Comparison of ENCODE assay signal across 6 cellular contexts in the genomic region with DNA sequence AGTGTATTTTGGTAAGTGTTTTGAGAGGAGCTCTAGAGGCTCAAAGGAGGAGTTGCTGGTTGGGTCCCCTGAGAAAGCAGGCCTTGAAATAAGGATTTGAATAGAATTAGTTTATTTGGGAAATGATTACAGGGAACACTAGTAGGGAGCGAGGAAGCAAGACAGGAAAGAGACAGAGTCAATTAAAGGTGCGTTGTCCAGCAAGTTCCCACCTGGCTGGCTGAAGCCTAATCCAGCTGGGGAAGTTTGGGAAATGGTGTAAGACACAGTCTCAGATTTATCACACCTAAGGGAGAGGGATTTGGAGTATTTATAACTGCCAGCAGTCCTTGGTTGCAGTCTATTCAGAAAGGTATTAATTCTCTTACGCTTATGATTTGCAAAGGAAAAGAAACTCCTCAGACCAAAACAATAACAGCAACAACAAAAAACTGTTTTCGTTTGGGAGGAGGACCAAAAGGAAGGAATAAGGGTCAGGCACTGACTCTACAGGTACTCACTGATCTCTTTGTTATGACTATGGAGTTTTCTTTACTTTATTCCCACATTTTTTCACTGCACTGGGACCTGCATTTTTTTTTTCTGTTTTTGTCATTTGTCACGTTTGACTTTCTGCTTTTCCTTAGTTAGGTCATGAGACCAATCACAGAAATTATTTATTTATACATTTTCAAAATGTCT.
DNase-seq lines count a peak whose midpoint lies in the region; ATAC-seq, FAIRE-seq and TF ChIP-seq lines count a peak whose summit lies in the region.
"Not testable (repeated sequence)": the region's sequence is repeated elsewhere in the genome, so short reads cannot be mapped to it uniquely, and the experiment has no call there.

No MANE protein-coding gene starts in this region.

- H3K9ac ChIP-seq in H9 (ENCODE audit: extremely low read depth, insufficient read length, low read length); H1 (replicated peaks in 1 of 4; ENCODE audit: extremely low read depth in 1 of 4, low read depth in 3 of 4, low read length in 3 of 4): not testable (repeated sequence)

- H4K5ac ChIP-seq in H9 (ENCODE audit: insufficient read length, low read depth, low read length); H1 (ENCODE audit: insufficient read length, low read depth, low read length): not testable (repeated sequence)

- H4K20me1 ChIP-seq in H9 (ENCODE audit: control insufficient read depth, insufficient read depth, insufficient read length); H1 (replicated peaks in 1 of 2; ENCODE audit: control insufficient read depth in 1 of 2, insufficient read depth in 2 of 2, low read length in 2 of 2): not testable (repeated sequence)

- not testable (repeated sequence) for H3K4me3 Mint-ChIP-seq in H9; WTC11; progenitor cell of endocrine pancreas (ENCODE audit: low read depth)

- not testable (repeated sequence) for H3K4me2 ChIP-seq in H9 (ENCODE audit: insufficient read depth, insufficient read length, low read length); H1 (ENCODE audit: insufficient read depth in 1 of 2, low read depth in 2 of 2, low read length in 2 of 2)

- not testable (repeated sequence) for H2AK5ac ChIP-seq in H9 (ENCODE audit: insufficient read length, low read length); H1 (ENCODE audit: low read depth, low read length)

- peak; percentile 19 for DNase-seq in DMS79 (lab: John Stamatoyannopoulos, UW)
- DNase-seq in H9; WTC11 (ENCODE audit: low spot score); H1 (ENCODE audit: low read depth in 1 of 2, low spot score in 2 of 2); progenitor cell of endocrine pancreas (ENCODE audit: low spot score, unreplicated experiment): not testable (repeated sequence)
- peak; percentile 8 for DNase-seq in NCI-H510A treated with DMSO at 0.1 percent for 48 hours (lab: John Stamatoyannopoulos, UW)

- not testable (repeated sequence) for H3K23ac ChIP-seq in H9 (ENCODE audit: insufficient read length, low read depth, low read length); H1 (ENCODE audit: insufficient read length)

- TF ChIP-seq RAD21 in H1 (IDR thresholded peaks at IDR 0.05 in 1 of 2, conservative IDR thresholded peaks at IDR 0.05 in 1 of 2; ENCODE audit: low read depth in 2 of 2, low read length in 2 of 2), result not testable (repeated sequence)

- not testable (repeated sequence) for H4K8ac ChIP-seq in H9 (replicated peaks; ENCODE audit: insufficient read length, low read depth, low read length); H1 (ENCODE audit: extremely low read depth, insufficient read depth, low read length)

- not testable (repeated sequence) for H3K36me3 ChIP-seq in H1 (ENCODE audit: control insufficient read depth in 2 of 4, insufficient read depth in 4 of 4, low read length in 3 of 4)

- peak; percentile 64 for ATAC-seq in WTC11

- H2BK5ac ChIP-seq in H9 (ENCODE audit: insufficient read length, low read length), result not testable (repeated sequence)
- 0 out of 2 replicates have a peak overlapping the region, but pooled peaks have one; percentile 16 for H2BK5ac ChIP-seq in H1 (ENCODE audit: low read depth, low read length)

- CTCF ChIA-PET in WTC11 (lab: Charles Lee); H1 (lab: Charles Lee; ENCODE audit: partially characterized antibody): not testable (repeated sequence)

- H2BK12ac ChIP-seq in H9 (ENCODE audit: insufficient read length, low read depth, low read length); H1 (ENCODE audit: low read depth, low read length): not testable (repeated sequence)

- not testable (repeated sequence) for TF ChIP-seq CTCF in H9 (conservative IDR thresholded peaks at IDR 0.05); WTC11 (IDR thresholded peaks at IDR 0.05); H1 (IDR thresholded peaks at IDR 0.05; ENCODE audit: control extremely low read depth in 1 of 3, insufficient read depth in 1 of 3, low read depth in 1 of 3, low read length in 3 of 3); progenitor cell of endocrine pancreas (IDR thresholded peaks at IDR 0.05; ENCODE audit: unreplicated experiment)

- H3K4me1 ChIP-seq in H9 (ENCODE audit: insufficient read depth, low read length); H1 (replicated peaks in 1 of 4; ENCODE audit: control insufficient read depth in 3 of 4, insufficient read depth in 4 of 4, low read length in 3 of 4): not testable (repeated sequence)

- not testable (repeated sequence) for H3K36me3 Mint-ChIP-seq in H9 (ENCODE audit: insufficient read depth in 1 of 3, low read depth in 3 of 3); WTC11; progenitor cell of endocrine pancreas (ENCODE audit: insufficient read depth)

- FAIRE-seq in H1 (lab: Jason Lieb, UNC), result not testable (repeated sequence)

- H3K23me2 ChIP-seq in H9 (ENCODE audit: insufficient read length, low read depth, low read length, poor library complexity, severe bottlenecking); H1 (ENCODE audit: low read depth, low read length): not testable (repeated sequence)

- H2BK15ac ChIP-seq in H9 (ENCODE audit: low read depth, low read length); H1 (ENCODE audit: low read length): not testable (repeated sequence)

- H3K4ac ChIP-seq in H9 (ENCODE audit: low read depth, low read length); H1 (replicated peaks; ENCODE audit: insufficient read length, low read depth, low read length): not testable (repeated sequence)

- not testable (repeated sequence) for H3K27me3 ChIP-seq in H9 (ENCODE audit: insufficient read depth, low read length); H1 (replicated peaks in 1 of 4; ENCODE audit: control insufficient read depth in 3 of 4, extremely low read depth in 1 of 4, insufficient read depth in 3 of 4, low read length in 3 of 4)

- H2BK120ac ChIP-seq in H9 (ENCODE audit: low read depth, low read length, poor library complexity, severe bottlenecking), result peak overlapping the region; percentile 9
- H2BK120ac ChIP-seq in H1 (replicated peaks; ENCODE audit: low read depth, low read length), result not testable (repeated sequence)

- TF ChIP-seq POLR2A in H1 (IDR thresholded peaks at IDR 0.05; ENCODE audit: control extremely low read depth in 1 of 2, low read depth in 2 of 2, low read length in 2 of 2), result not testable (repeated sequence)

- not testable (repeated sequence) for H3K14ac ChIP-seq in H9 (ENCODE audit: insufficient read depth, low read length); H1 (ENCODE audit: insufficient read length)

- TF ChIP-seq EP300 in H1 (IDR thresholded peaks at IDR 0.05; ENCODE audit: borderline replicate concordance in 1 of 2, low read depth in 2 of 2, low read length in 2 of 2), result not testable (repeated sequence)

- H3K27me3 Mint-ChIP-seq in H9 (ENCODE audit: low read depth); WTC11 (ENCODE audit: low read depth); progenitor cell of endocrine pancreas: not testable (repeated sequence)

- not testable (repeated sequence) for H3T11ph ChIP-seq in H9 (ENCODE audit: low read length)

- H3K79me1 ChIP-seq in H9 (ENCODE audit: insufficient read depth, low read depth, low read length, poor library complexity, severe bottlenecking); H1 (ENCODE audit: low read depth, low read length): not testable (repeated sequence)

- H4K91ac ChIP-seq in H9 (ENCODE audit: insufficient read length, low read depth, low read length); H1 (replicated peaks; ENCODE audit: insufficient read length, low read length): not testable (repeated sequence)

- no CpG with 5 or more reads among the region's 5 CpGs for WGBS in H9 (ENCODE audit: extremely low coverage, insufficient read length, low lambda C conversion rate)
- 29% methylated on average over 5 of the region's 5 CpGs; no CpG with 5 or more reads in 1 of the 2 experiments for WGBS in H1 (ENCODE audit: extremely low coverage in 1 of 2, insufficient coverage in 1 of 2, insufficient read length in 1 of 2, insufficient replicate concordance in 2 of 2, low coverage in 1 of 2, low lambda C conversion rate in 2 of 2, missing lambda C conversion rate in 1 of 2), 2 experiments

- not testable (repeated sequence) for H3K18ac ChIP-seq in H9 (ENCODE audit: insufficient read length, low read depth, low read length); H1 (ENCODE audit: extremely low read depth, low read length)

- H3K56ac ChIP-seq in H9 (ENCODE audit: insufficient read length, low read depth, low read length); H1 (replicated peaks; ENCODE audit: insufficient read length, low read depth, low read length): not testable (repeated sequence)

- H3K9me3 Mint-ChIP-seq in H9; WTC11; progenitor cell of endocrine pancreas (ENCODE audit: low read depth): not testable (repeated sequence)

- not testable (repeated sequence) for H2AFZ ChIP-seq in H9 (ENCODE audit: low read length); H1 (ENCODE audit: low read length)

- not testable (repeated sequence) for H3K79me2 ChIP-seq in H9 (ENCODE audit: insufficient read depth, low read length); H1 (ENCODE audit: control insufficient read depth in 1 of 2, insufficient read depth in 2 of 2, low read length in 2 of 2)

- not testable (repeated sequence) for H3K4me3 ChIP-seq in H1 (ENCODE audit: extremely low read depth in 1 of 4, insufficient read depth in 2 of 4, low read depth in 3 of 4, low read length in 4 of 4)

- POLR2A ChIA-PET in WTC11 (lab: Charles Lee); H1 (lab: Charles Lee; ENCODE audit: partially characterized antibody): not testable (repeated sequence)

- peak overlapping the region in 2 of 3 experiments; percentile 46 to 96; a peak in 6 of 7 replicates for H3K27ac Mint-ChIP-seq in H9
- peak overlapping the region; percentile 86 for H3K27ac Mint-ChIP-seq in WTC11
- peak overlapping the region; percentile 12 for H3K27ac Mint-ChIP-seq in progenitor cell of endocrine pancreas

- not testable (repeated sequence) for H2BK20ac ChIP-seq in H9 (ENCODE audit: low read depth, low read length, poor library complexity, severe bottlenecking); H1 (ENCODE audit: low read length)

- peak overlapping the region; percentile 52 for H3K27ac ChIP-seq in H9 (ENCODE audit: insufficient read length, low read depth, low read length)
- H3K27ac ChIP-seq in H1 (ENCODE audit: low read depth, low read length), result not testable (repeated sequence)

- H3K9me3 ChIP-seq in H9 (ENCODE audit: control insufficient read depth, low read depth, low read length); H1 (ENCODE audit: insufficient read depth in 2 of 2, low read depth in 1 of 2, low read length in 1 of 2): not testable (repeated sequence)

- H3K4me1 Mint-ChIP-seq in H9 (peaks cover 26 to 27% of the 10 kb centered on the region in 2 experiments), WTC11 (peaks cover 46% of the 10 kb centered on the region), progenitor cell of endocrine pancreas (ENCODE audit: low read depth) (peaks cover 13% of the 10 kb centered on the region)

Comparison
In these comparisons a context has a peak if more than half of its experiments do, and no peak if none do; other contexts are left out.
1. H3K27ac Mint-ChIP-seq: peak in every context shown above with its lines; median percentile 86 in WTC11; 71 in H9; 12 in progenitor cell of endocrine pancreas.